8 cellular contexts compared by ENCODE assay signal in the genomic region with DNA sequence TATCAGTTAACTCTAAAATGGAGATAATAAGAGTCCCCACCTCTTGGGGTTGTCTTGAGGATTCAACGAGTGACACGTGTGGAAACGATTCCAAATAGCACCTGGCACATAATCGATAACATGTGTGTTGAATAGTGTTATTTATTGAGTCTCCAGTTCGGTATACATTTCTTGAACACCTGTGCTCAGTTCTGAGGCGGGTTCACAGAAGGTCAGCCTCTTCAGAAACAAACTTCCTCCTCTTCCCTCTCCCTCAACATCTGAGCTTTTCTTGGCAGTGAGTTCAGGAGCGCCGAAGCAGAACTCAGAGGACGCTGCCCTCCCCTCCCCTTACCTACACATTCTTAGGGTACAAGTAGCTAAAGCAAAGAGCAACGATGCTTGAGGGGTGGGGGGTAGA. TPM values are rescaled to one million over a fixed set of nuclear protein-coding genes. Genes with fewer than 3 reads are reported as not detected.
DNase-seq lines count a peak whose midpoint lies in the region; ATAC-seq and TF ChIP-seq lines count a peak whose summit lies in the region.

No MANE protein-coding gene starts in this region.

- no peak for DNase-seq in AG09309 (ENCODE audit: low read depth)
- DNase-seq in HT-29 (ENCODE audit: low spot score) = peak; percentile 21
- no peak for DNase-seq in mammary epithelial cell
- no peak for DNase-seq in NCI-H69 (lab: John Stamatoyannopoulos, UW)
- DNase-seq in NCI-H1417 (lab: John Stamatoyannopoulos, UW) = no peak

- peaks cover 48% of the 10 kb centered on the region for H3K79me2 ChIP-seq in mammary epithelial cell (ENCODE audit: insufficient read depth, low read length)

- peak overlapping the region; percentile 78 for H2AFZ ChIP-seq in mammary epithelial cell (ENCODE audit: low read depth, low read length)

- dilution Hi-C loops in mammary epithelial cell (cut with HindIII; ENCODE audit: low sequenced_read_pairs) = loop anchor here (25.0 kb wide), 1 partner anchor 957 kb away; no protein-coding TSS in a partner anchor

- TF ChIP-seq CTCF in AG09309 (IDR thresholded peaks at IDR 0.05; ENCODE audit: control insufficient read depth, insufficient read depth, low read depth, low read length, missing control alignments) (no peak), mammary epithelial cell (conservative IDR thresholded peaks at IDR 0.05 in 1 of 2, IDR thresholded peaks at IDR 0.05 in 1 of 2; ENCODE audit: extremely low read depth in 1 of 2, insufficient read depth in 1 of 2, low read depth in 1 of 2, low read length in 2 of 2) (no peak)

- H3K27ac ChIP-seq in mammary epithelial cell (ENCODE audit: insufficient read depth, low read depth, low read length) (peak overlapping the region; percentile 61), muscle layer of colon (ENCODE audit: low read depth, low read length) (no peak overlapping the region)

- H3K27me3 ChIP-seq in mammary epithelial cell (ENCODE audit: insufficient read depth, low read length) = no peaks in the 10 kb centered on the region
- no peaks in the 10 kb centered on the region for H3K27me3 ChIP-seq in muscle layer of colon (ENCODE audit: control insufficient read depth in 1 of 2, insufficient read depth in 2 of 2, low read length in 2 of 2)

- in situ Hi-C loops in mammary epithelial cell (cut with MboI; ENCODE audit: low sequenced_read_pairs in 2 of 2) = loop anchor here in 1 of 2 donors (25.0 kb wide), 1 partner anchor 407 kb away; no protein-coding TSS in a partner anchor

- peaks cover 2% of the 10 kb centered on the region for H3K9me3 ChIP-seq in mammary epithelial cell (replicated peaks; ENCODE audit: insufficient read depth, low read length)
- H3K9me3 ChIP-seq in muscle layer of colon (ENCODE audit: low read length) = no peaks in the 10 kb centered on the region

- peaks cover 6% of the 10 kb centered on the region for H3K36me3 ChIP-seq in mammary epithelial cell (ENCODE audit: insufficient read depth, low read length)
- H3K36me3 ChIP-seq in muscle layer of colon (ENCODE audit: insufficient read depth, low read length) = no peaks in the 10 kb centered on the region

- H4K20me1 ChIP-seq in mammary epithelial cell (ENCODE audit: insufficient read depth, low read length) = no peaks in the 10 kb centered on the region

- H3K4me2 ChIP-seq in mammary epithelial cell (ENCODE audit: insufficient read depth, low read depth, low read length) = peak overlapping the region; percentile 75

- WGBS in mammary epithelial cell (ENCODE audit: low coverage, missing lambda C conversion rate) = 46% methylated on average over 10 of the region's 10 CpGs

- H3K4me3 ChIP-seq in AG09309 (ENCODE audit: control insufficient read depth, low read depth, low read length) (peak overlapping the region; percentile 83), mammary epithelial cell (replicated peaks in 1 of 3; ENCODE audit: insufficient read depth in 1 of 3, low read depth in 2 of 3, low read length in 3 of 3) (peak overlapping the region; percentile 69 to 79 (median 76)), muscle layer of colon (ENCODE audit: low read depth in 1 of 2, low read length in 2 of 2) (peak overlapping the region; percentile 59 to 61)

- H3K9ac ChIP-seq in mammary epithelial cell (ENCODE audit: insufficient read depth, low read length) = peak overlapping the region; percentile 73
- H3K9ac ChIP-seq in muscle layer of colon (ENCODE audit: low read length) = peak overlapping the region; percentile 44

- CTCF ChIA-PET in mammary epithelial cell (lab: Charles Lee; ENCODE audit: low non-redundant PET) = interaction anchor here (0.6 kb wide), 1 partner anchor 956 kb away, joined by 4 read pairs; no protein-coding TSS in a partner anchor

- peaks cover 5% of the 10 kb centered on the region for H3K4me1 ChIP-seq in mammary epithelial cell (ENCODE audit: insufficient read depth, low read length)
- no peaks in the 10 kb centered on the region for H3K4me1 ChIP-seq in muscle layer of colon (ENCODE audit: insufficient read depth, low read length)

- no TSS peak for BruUV-seq in mammary epithelial cell (replicated peaks; lab: Mats Ljungman, UMichigan)

- intact Hi-C loops in mammary epithelial cell (cut with micrococcal nuclease) = no loop called here

- ATAC-seq in GM21576 (IDR thresholded peaks at IDR 0.05; ENCODE audit: unreplicated experiment) (no peak), HG02763 (IDR thresholded peaks at IDR 0.05; ENCODE audit: unreplicated experiment) (no peak)

RNA-seq across cellular contexts. Expression of gene PDHA1, which starts 0.9 kb away (rescaled TPM):
- 257 and 284 TPM in 2 replicates for total RNA-seq in HT-29 (2014; rRNA removed; shearing (Covaris generic))
- 100 to 1,000 TPM in 1 of 2 donors, 10 to 100 TPM in 1; 48.8 to 176 TPM for total RNA-seq in mammary epithelial cell
- 175 TPM for polyA plus RNA-seq in mammary epithelial cell
- 181 TPM for polyA minus RNA-seq in mammary epithelial cell
